21 cellular contexts compared by ENCODE assay signal in the genomic region with DNA sequence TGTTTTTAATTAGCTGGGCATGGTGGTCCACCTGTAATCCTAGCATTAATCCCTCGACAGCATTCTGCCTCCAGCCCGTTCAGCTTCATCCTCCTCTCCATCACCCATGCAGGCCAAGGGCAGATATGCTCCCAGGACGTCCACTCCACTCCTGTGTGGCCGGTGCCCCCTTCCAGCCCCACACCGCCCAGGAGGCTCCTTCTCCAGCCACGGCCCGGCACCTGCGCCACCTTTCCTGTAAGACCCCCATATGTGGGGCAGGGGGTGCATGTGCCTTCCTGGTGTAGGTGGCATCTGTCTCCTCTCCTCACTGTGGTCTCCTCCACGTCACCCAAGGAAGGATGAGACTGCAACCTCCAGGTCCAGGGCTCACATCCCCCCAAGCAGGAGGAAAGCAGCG. TPM values are rescaled to one million over a fixed set of nuclear protein-coding genes. Genes with fewer than 3 reads are reported as not detected.
A peak's percentile ranks its signal among the peaks of the same experiment; 100 is the strongest.
DNase-seq lines count a peak whose midpoint lies in the region; ATAC-seq, FAIRE-seq and TF ChIP-seq lines count a peak whose summit lies in the region.
"Had no signal": no experiment of that assay in that cellular context is flagged by ENCODE, and none has a peak within 500 bp of the region (broad histone marks: within the 10 kb centered on the region; RNA-seq: fewer than 3 reads in every experiment).

No MANE protein-coding gene starts in this region.

- no peak for TF ChIP-seq RAD21 in H1 (IDR thresholded peaks at IDR 0.05 in 1 of 2, conservative IDR thresholded peaks at IDR 0.05 in 1 of 2; ENCODE audit: low read depth in 2 of 2, low read length in 2 of 2)

- no peak overlapping the region for H2AK5ac ChIP-seq in H1 (ENCODE audit: low read depth, low read length)

- no peak overlapping the region for H3K27ac Mint-ChIP-seq in osteocyte (ENCODE audit: unreplicated experiment)
- H3K27ac Mint-ChIP-seq in stimulated activated naive B cell treated with anti-CD40 and anti-IgM and Interleukin-4, amounts not matched to agents 10 μg/mL and 1 μg/mL and 100 μg/mL, for 72 hours, result no peak overlapping the region
- H3K27ac Mint-ChIP-seq in activated naive CD4-positive, alpha-beta T cell treated with anti-CD3 and anti-CD28 coated beads, Interleukin-2, amount 10 ng/mL, durations not matched to agents 7 days and 5 days, result no peak overlapping the region
- H3K27ac Mint-ChIP-seq: CD4-positive, alpha-beta T cell had no signal

- H3K4me3 Mint-ChIP-seq in osteocyte (ENCODE audit: unreplicated experiment), result no peak overlapping the region
- no peak overlapping the region for H3K4me3 Mint-ChIP-seq in stimulated activated naive B cell treated with anti-CD40 and anti-IgM and Interleukin-4, amounts not matched to agents 10 μg/mL and 1 μg/mL and 100 μg/mL, for 72 hours
- H3K4me3 Mint-ChIP-seq in activated naive CD4-positive, alpha-beta T cell treated with anti-CD3 and anti-CD28 coated beads, Interleukin-2, amount 10 ng/mL, durations not matched to agents 7 days and 5 days, result no peak overlapping the region
- H3K4me3 Mint-ChIP-seq: CD4-positive, alpha-beta T cell had no signal

- H3K23me2 ChIP-seq in H1 (ENCODE audit: low read depth, low read length), result no peaks in the 10 kb centered on the region

- no peak overlapping the region for H3K18ac ChIP-seq in H1 (ENCODE audit: extremely low read depth, low read length)

- no peak overlapping the region for H2BK20ac ChIP-seq in H1 (ENCODE audit: low read length)

- DNase-seq in GM10248 (ENCODE audit: extremely low spot score) (peak; percentile 9), H4 (ENCODE audit: low spot score) (peak; percentile 3), H1 (ENCODE audit: low read depth in 1 of 2, low spot score in 2 of 2) (no peak), osteocyte (ENCODE audit: extremely low spot score, unreplicated experiment) (peak; percentile 79), NCI-H526 treated with DMSO at 0.1 percent for 48 hours (lab: John Stamatoyannopoulos, UW) (no peak), medulla oblongata (ENCODE audit: extremely low spot score) (no peak)
- no peak for DNase-seq in stimulated activated naive B cell treated with anti-CD40 and anti-IgM and Interleukin-4, amounts not matched to agents 10 μg/mL and 1 μg/mL and 100 μg/mL, for 72 hours
- no peak for DNase-seq in activated naive CD4-positive, alpha-beta T cell treated with anti-CD3 and anti-CD28 coated beads, Interleukin-2, amount 10 ng/mL, durations not matched to agents 7 days and 5 days
- DNase-seq: ACHN; AML-193; Caco-2; CD4-positive, alpha-beta T cell; GOT3; HCEC 1CT had no signal

- H3K4me3 ChIP-seq in H1 (ENCODE audit: extremely low read depth in 1 of 4, insufficient read depth in 2 of 4, low read depth in 3 of 4, low read length in 4 of 4), result no peak overlapping the region
- H3K4me3 ChIP-seq: K562 had no signal

- H2BK12ac ChIP-seq in H1 (ENCODE audit: low read depth, low read length), result no peak overlapping the region

- H3K9me3 ChIP-seq in H1 (ENCODE audit: insufficient read depth in 2 of 2, low read depth in 1 of 2, low read length in 1 of 2), result no peaks in the 10 kb centered on the region
- H3K9me3 ChIP-seq: Caco-2 had no signal

- H3K27me3 ChIP-seq in H1 (replicated peaks in 1 of 4; ENCODE audit: control insufficient read depth in 3 of 4, extremely low read depth in 1 of 4, insufficient read depth in 3 of 4, low read length in 3 of 4), result no peaks in the 10 kb centered on the region

- H3K4me1 Mint-ChIP-seq in osteocyte (ENCODE audit: unreplicated experiment), result peaks cover 23% of the 10 kb centered on the region
- H3K4me1 Mint-ChIP-seq in stimulated activated naive B cell treated with anti-CD40 and anti-IgM and Interleukin-4, amounts not matched to agents 10 μg/mL and 1 μg/mL and 100 μg/mL, for 72 hours, result peaks cover 0 to 3% of the 10 kb centered on the region in 2 donors
- no peaks in the 10 kb centered on the region for H3K4me1 Mint-ChIP-seq in activated naive CD4-positive, alpha-beta T cell treated with anti-CD3 and anti-CD28 coated beads, Interleukin-2, amount 10 ng/mL, durations not matched to agents 7 days and 5 days

- no peak for TF ChIP-seq CTCF in GM10248 (IDR thresholded peaks at IDR 0.05; ENCODE audit: control extremely low read depth, extremely low read depth, low read depth, missing control alignments)
- no peak for TF ChIP-seq CTCF in H1 (IDR thresholded peaks at IDR 0.05; ENCODE audit: control extremely low read depth in 1 of 3, insufficient read depth in 1 of 3, low read depth in 1 of 3, low read length in 3 of 3)
- TF ChIP-seq CTCF in osteocyte (IDR thresholded peaks at IDR 0.05), result no peak

- H3K9ac ChIP-seq in H1 (replicated peaks in 1 of 4; ENCODE audit: extremely low read depth in 1 of 4, low read depth in 3 of 4, low read length in 3 of 4), result no peak overlapping the region

- H3K4ac ChIP-seq in H1 (replicated peaks; ENCODE audit: insufficient read length, low read depth, low read length), result no peak overlapping the region

- H3K79me1 ChIP-seq in H1 (ENCODE audit: low read depth, low read length), result no peaks in the 10 kb centered on the region

- H2BK15ac ChIP-seq in H1 (ENCODE audit: low read length), result no peak overlapping the region

- no peak for TF ChIP-seq POLR2A in H1 (IDR thresholded peaks at IDR 0.05; ENCODE audit: control extremely low read depth in 1 of 2, low read depth in 2 of 2, low read length in 2 of 2)

- no peak overlapping the region for H2BK120ac ChIP-seq in H1 (replicated peaks; ENCODE audit: low read depth, low read length)

- H3K79me2 ChIP-seq in H1 (ENCODE audit: control insufficient read depth in 1 of 2, insufficient read depth in 2 of 2, low read length in 2 of 2), result no peaks in the 10 kb centered on the region

- POLR2A ChIA-PET in GM10248 (lab: Yijun Ruan, JAX), result no interaction called here
- POLR2A ChIA-PET in H1 (lab: Charles Lee; ENCODE audit: partially characterized antibody), result interaction anchor here (0.6 kb wide), 1 partner anchor 1060 kb away, joined by 4 read pairs; no protein-coding TSS in a partner anchor

- H4K20me1 ChIP-seq in H1 (replicated peaks in 1 of 2; ENCODE audit: control insufficient read depth in 1 of 2, insufficient read depth in 2 of 2, low read length in 2 of 2), result no peaks in the 10 kb centered on the region

- peaks cover 2% of the 10 kb centered on the region for H3K36me3 Mint-ChIP-seq in osteocyte (ENCODE audit: unreplicated experiment)
- H3K36me3 Mint-ChIP-seq in stimulated activated naive B cell treated with anti-CD40 and anti-IgM and Interleukin-4, amounts not matched to agents 10 μg/mL and 1 μg/mL and 100 μg/mL, for 72 hours, result no peaks in the 10 kb centered on the region
- H3K36me3 Mint-ChIP-seq in activated naive CD4-positive, alpha-beta T cell treated with anti-CD3 and anti-CD28 coated beads, Interleukin-2, amount 10 ng/mL, durations not matched to agents 7 days and 5 days, result no peaks in the 10 kb centered on the region

- no peak overlapping the region for H2BK5ac ChIP-seq in H1 (ENCODE audit: low read depth, low read length)

- no peak overlapping the region for H3K23ac ChIP-seq in H1 (ENCODE audit: insufficient read length)

- no peak for TF ChIP-seq EP300 in H1 (IDR thresholded peaks at IDR 0.05; ENCODE audit: borderline replicate concordance in 1 of 2, low read depth in 2 of 2, low read length in 2 of 2)

- no peak overlapping the region for H4K5ac ChIP-seq in H1 (ENCODE audit: insufficient read length, low read depth, low read length)

- H3K9me3 Mint-ChIP-seq in osteocyte (ENCODE audit: unreplicated experiment), result peaks cover 20% of the 10 kb centered on the region
- H3K9me3 Mint-ChIP-seq in stimulated activated naive B cell treated with anti-CD40 and anti-IgM and Interleukin-4, amounts not matched to agents 10 μg/mL and 1 μg/mL and 100 μg/mL, for 72 hours, result peaks cover 0 to 1% of the 10 kb centered on the region in 2 donors
- no peaks in the 10 kb centered on the region for H3K9me3 Mint-ChIP-seq in activated naive CD4-positive, alpha-beta T cell treated with anti-CD3 and anti-CD28 coated beads, Interleukin-2, amount 10 ng/mL, durations not matched to agents 7 days and 5 days

- no peaks in the 10 kb centered on the region for H3K36me3 ChIP-seq in H1 (ENCODE audit: control insufficient read depth in 2 of 4, insufficient read depth in 4 of 4, low read length in 3 of 4)

- H3K4me2 ChIP-seq in H1 (ENCODE audit: insufficient read depth in 1 of 2, low read depth in 2 of 2, low read length in 2 of 2), result no peak overlapping the region

- WGBS in H1 (ENCODE audit: extremely low coverage in 1 of 2, insufficient coverage in 1 of 2, insufficient read length in 1 of 2, insufficient replicate concordance in 2 of 2, low coverage in 1 of 2, low lambda C conversion rate in 2 of 2, missing lambda C conversion rate in 1 of 2), 2 experiments, result 89% methylated on average over 10 of the region's 10 CpGs; no CpG with 5 or more reads in 1 of the 2 experiments

- no peak overlapping the region for H3K14ac ChIP-seq in H1 (ENCODE audit: insufficient read length)

- H2AFZ ChIP-seq in H1 (ENCODE audit: low read length), result no peak overlapping the region

- H3K56ac ChIP-seq in H1 (replicated peaks; ENCODE audit: insufficient read length, low read depth, low read length), result no peak overlapping the region

- peaks cover 8% of the 10 kb centered on the region for H3K27me3 Mint-ChIP-seq in osteocyte (ENCODE audit: unreplicated experiment)
- peaks cover 7 to 11% of the 10 kb centered on the region in 2 donors for H3K27me3 Mint-ChIP-seq in stimulated activated naive B cell treated with anti-CD40 and anti-IgM and Interleukin-4, amounts not matched to agents 10 μg/mL and 1 μg/mL and 100 μg/mL, for 72 hours
- H3K27me3 Mint-ChIP-seq in activated naive CD4-positive, alpha-beta T cell treated with anti-CD3 and anti-CD28 coated beads, Interleukin-2, amount 10 ng/mL, durations not matched to agents 7 days and 5 days, result no peaks in the 10 kb centered on the region
- H3K27me3 Mint-ChIP-seq: CD4-positive, alpha-beta T cell had no signal

- H4K8ac ChIP-seq in H1 (ENCODE audit: extremely low read depth, insufficient read depth, low read length), result peak overlapping the region; percentile 87

- no peak for FAIRE-seq in H1 (lab: Jason Lieb, UNC)
- FAIRE-seq: A204.1, D721Med, G401.6, GM12892, K562 had no signal

- no peak for ATAC-seq in stimulated activated naive B cell treated with anti-CD40 and anti-IgM and Interleukin-4, amounts not matched to agents 10 μg/mL and 1 μg/mL and 100 μg/mL, for 72 hours (replicated peaks)
- ATAC-seq: K562 had no signal

- H3K4me1 ChIP-seq in H1 (replicated peaks in 1 of 4; ENCODE audit: control insufficient read depth in 3 of 4, insufficient read depth in 4 of 4, low read length in 3 of 4), result no peaks in the 10 kb centered on the region; a peak in 2 of 7 replicates
- H3K4me1 ChIP-seq: Caco-2 had no signal

- CTCF ChIA-PET in GM10248 (lab: Yijun Ruan, JAX) (no interaction called here), H1 (lab: Charles Lee; ENCODE audit: partially characterized antibody) (interaction anchor here (1.0 to 2.1 kb wide), 2 partner anchors 17 to 26 kb away, joined by 5 to 6 read pairs; no protein-coding TSS in a partner anchor)
- CTCF ChIA-PET in activated naive CD4-positive, alpha-beta T cell treated with anti-CD3 and anti-CD28 coated beads, Interleukin-2, amount 10 ng/mL, durations not matched to agents 7 days and 5 days (lab: Charles Lee), result no interaction called here

- no peak overlapping the region for H3K27ac ChIP-seq in H1 (ENCODE audit: low read depth, low read length)
- H3K27ac ChIP-seq: C4-2B, HL-60 had no signal

- H4K91ac ChIP-seq in H1 (replicated peaks; ENCODE audit: insufficient read length, low read length), result peak overlapping the region; percentile 54

RNA-seq across cellular contexts. Expression of a gene that starts 57.0 kb away (rescaled TPM):
- total RNA-seq in H4 (2014; rRNA removed; shearing (Covaris generic)), result 22.1 and 22.9 TPM in 2 replicates
- 20.8 and 24.6 TPM in 2 replicates for total RNA-seq in H1 (2021; fragmentation: NEBNext Ultra II Directional; extraction: Animal tissue kit (Norgen Biotek cat#: 25700))
- polyA plus RNA-seq in H1 (2011; rRNA removed), result 18.0 and 24.1 TPM in 2 replicates
- 17.9 TPM for polyA plus RNA-seq in H1 (2011; cell fraction: cytosol; rRNA removed)
- 40.1 TPM for polyA plus RNA-seq in H1 (2011; cell fraction: nucleus; rRNA removed)
- 14.9 to 16.5 TPM (median 15.7 TPM) in 4 replicates for polyA plus RNA-seq in H1 (2012, experiment 1 of 2)
- polyA plus RNA-seq in H1 (2012, experiment 2 of 2), result 16.5 TPM
- polyA plus RNA-seq in H1 (2013, experiment 1 of 2), result 13.4 TPM
- 14.2 TPM for polyA plus RNA-seq in H1 (2013, experiment 2 of 2)
- 12.7 and 13.1 TPM in 2 replicates for polyA minus RNA-seq in H1 (2011; rRNA and poly(A)+ RNA removed)
- polyA minus RNA-seq in H1 (2011; cell fraction: cytosol; rRNA and poly(A)+ RNA removed), result 13.5 TPM
- 15.7 TPM for polyA minus RNA-seq in H1 (2011; cell fraction: nucleus; rRNA and poly(A)+ RNA removed)
- 74.9 and 81.5 TPM in 2 replicates for total RNA-seq in osteocyte

Comparison
In these comparisons a context has a peak if more than half of its experiments do, and no peak if none do; other contexts are left out.
1. DNase-seq: peak in GM10248 (single experiment), H4 (single experiment) and osteocyte (single experiment); none in H1 (0 of 2), stimulated activated naive B cell treated with anti-CD40 and anti-IgM and Interleukin-4, amounts not matched to agents 10 μg/mL and 1 μg/mL and 100 μg/mL, for 72 hours (single experiment), activated naive CD4-positive, alpha-beta T cell treated with anti-CD3 and anti-CD28 coated beads, Interleukin-2, amount 10 ng/mL, durations not matched to agents 7 days and 5 days (single experiment), NCI-H526 treated with DMSO at 0.1 percent for 48 hours (single experiment) and medulla oblongata (single experiment).